1 cellular context compared by ENCODE assay signal in genomic region chr1:8017495-8018310, GRCh38.
TF ChIP-seq lines count a peak whose summit lies in the region.

No MANE protein-coding gene starts in this region.

TF ChIP-seq in HEK293, 187 proteins besides CTCF, POLR2A, EP300 and RAD21 (continued from another document):
- TF ChIP-seq ZNF518A (tag by site-specific recombination; conservative IDR thresholded peaks at IDR 0.05; ENCODE audit: low read depth) (no peak), ZNF629 (tag by site-specific recombination; IDR thresholded peaks at IDR 0.05) (peak; percentile 71; the same call in 1 of the 2 replicates), KLF1 (tag by site-specific recombination; IDR thresholded peaks at IDR 0.05) (no peak), ZNF311 (tag by site-specific recombination; IDR thresholded peaks at IDR 0.05; ENCODE audit: borderline replicate concordance) (no peak), ZNF121 (tag by site-specific recombination; IDR thresholded peaks at IDR 0.05) (no peak), ZNF146 (tag by site-specific recombination; IDR thresholded peaks at IDR 0.05) (no peak), OSR2 (tag by site-specific recombination; IDR thresholded peaks at IDR 0.05) (peak; percentile 94), MZF1 (tag by site-specific recombination; IDR thresholded peaks at IDR 0.05; ENCODE audit: borderline replicate concordance) (peak; percentile 51; the same call in 1 of the 2 replicates), ZNF501 (tag by site-specific recombination; IDR thresholded peaks at IDR 0.05) (no peak), IKZF3 (tag by site-specific recombination; IDR thresholded peaks at IDR 0.05) (peak; percentile 20; the same call in 1 of the 2 replicates), ZNF610 (tag by site-specific recombination; IDR thresholded peaks at IDR 0.05; ENCODE audit: borderline replicate concordance) (peak; percentile 60; the same call in 1 of the 2 replicates), KLF17 (tag by site-specific recombination; IDR thresholded peaks at IDR 0.05) (no peak), ZNF18 (tag by site-specific recombination; IDR thresholded peaks at IDR 0.05) (no peak; the same call in 1 of the 2 replicates), ZNF169 (tag by site-specific recombination; IDR thresholded peaks at IDR 0.05) (no peak), ZFP3 (tag by site-specific recombination; IDR thresholded peaks at IDR 0.05; ENCODE audit: low read depth) (no peak), SP7 (tag by site-specific recombination; IDR thresholded peaks at IDR 0.05) (peak; percentile 96), ZNF792 (tag by site-specific recombination; IDR thresholded peaks at IDR 0.05) (no peak), ZNF830 (tag by site-specific recombination; IDR thresholded peaks at IDR 0.05; ENCODE audit: low read depth) (no peak), ZNF16 (tag by site-specific recombination; IDR thresholded peaks at IDR 0.05; ENCODE audit: low read depth) (no peak), ZNF174 (tag by site-specific recombination; IDR thresholded peaks at IDR 0.05) (no peak), ZNF529 (tag by site-specific recombination; IDR thresholded peaks at IDR 0.05; ENCODE audit: insufficient replicate concordance) (no peak), ZNF350 (tag by site-specific recombination; IDR thresholded peaks at IDR 0.05) (no peak)
